12 cellular contexts compared by ENCODE assay signal in the genomic region with DNA sequence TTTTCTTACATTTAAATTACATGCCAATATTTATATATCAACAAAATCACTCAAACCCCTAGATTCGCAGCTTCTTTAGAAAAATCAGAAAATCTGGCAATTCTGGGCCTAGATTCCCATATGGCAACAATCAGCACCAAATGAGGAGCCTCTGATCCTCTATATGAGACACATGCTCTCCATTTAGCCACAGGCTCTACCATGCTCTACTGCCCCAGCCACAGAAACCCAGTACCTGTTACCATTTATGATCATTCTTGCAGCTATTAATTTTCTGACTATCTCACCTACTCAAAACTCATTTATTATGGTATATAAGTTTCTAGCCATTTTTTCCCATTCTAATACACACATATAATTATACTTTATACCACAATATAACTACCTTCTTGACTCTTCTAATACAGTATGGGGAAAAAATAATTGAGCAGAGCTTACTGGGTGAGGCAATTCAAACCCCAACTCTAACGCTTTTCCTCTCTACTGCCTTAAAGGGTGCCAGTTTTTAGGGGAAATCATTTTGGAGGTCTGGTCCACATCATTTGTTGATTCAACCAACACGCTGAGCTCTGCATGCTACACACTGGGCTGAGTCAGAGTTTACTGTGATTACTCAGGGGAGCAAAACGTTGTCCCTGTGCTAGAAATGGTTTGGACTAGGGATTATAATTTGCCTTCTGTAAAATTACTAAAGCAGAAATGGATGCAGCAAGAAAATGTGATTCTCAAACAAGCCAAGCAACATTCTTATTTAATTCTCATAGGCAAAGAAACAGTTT. TPM values are rescaled to one million over a fixed set of nuclear protein-coding genes. Genes with fewer than 3 reads are reported as not detected.
A peak's percentile ranks its signal among the peaks of the same experiment; 100 is the strongest.
DNase-seq lines count a peak whose midpoint lies in the region; ATAC-seq and TF ChIP-seq lines count a peak whose summit lies in the region.
"Had no signal": no experiment of that assay in that cellular context is flagged by ENCODE, and none has a peak within 500 bp of the region (broad histone marks: within the 10 kb centered on the region; RNA-seq: fewer than 3 reads in every experiment).

No MANE protein-coding gene starts in this region.

- peaks cover 4 to 100% (median 83%) of the 10 kb centered on the region in 9 donors for H3K4me1 ChIP-seq in heart right ventricle

- no peaks in the 10 kb centered on the region for H3K9me3 Mint-ChIP-seq in stimulated activated naive B cell treated with anti-CD40 and anti-IgM and Interleukin-4, amounts not matched to agents 10 μg/mL and 1 μg/mL and 100 μg/mL, for 72 hours
- no peaks in the 10 kb centered on the region for H3K9me3 Mint-ChIP-seq in activated CD4-positive, alpha-beta T cell treated with anti-CD3 and anti-CD28 coated beads, Interleukin-2, amount 10 ng/mL, durations not matched to agents 7 days and 5 days

- peak overlapping the region in 7 of 10 donors; percentile 51 to 86 (median 82) for H3K27ac ChIP-seq in heart right ventricle
- H3K27ac ChIP-seq: HL-60, VCaP had no signal

- H3K4me3 ChIP-seq in heart right ventricle: no peak overlapping the region

- no peaks in the 10 kb centered on the region for H3K27me3 ChIP-seq in heart right ventricle

- peak; percentile 46 for ATAC-seq in GM21390 (IDR thresholded peaks at IDR 0.05; ENCODE audit: unreplicated experiment)
- peak; percentile 68 for ATAC-seq in SK-N-SH treated with all-trans-retinoic acid at 6 μM for 48 hours
- ATAC-seq in heart right ventricle: peak in 1 of 8 donors; percentile 51
- ATAC-seq in stimulated activated naive B cell treated with anti-CD40 and anti-IgM and Interleukin-4, amounts not matched to agents 10 μg/mL and 1 μg/mL and 100 μg/mL, for 72 hours (replicated peaks): peak; percentile 31 to 61

- H3K36me3 Mint-ChIP-seq in stimulated activated naive B cell treated with anti-CD40 and anti-IgM and Interleukin-4, amounts not matched to agents 10 μg/mL and 1 μg/mL and 100 μg/mL, for 72 hours: peaks cover 0 to 4% of the 10 kb centered on the region in 2 donors
- H3K36me3 Mint-ChIP-seq in activated CD4-positive, alpha-beta T cell treated with anti-CD3 and anti-CD28 coated beads, Interleukin-2, amount 10 ng/mL, durations not matched to agents 7 days and 5 days (ENCODE audit: low read depth): no peaks in the 10 kb centered on the region

- H3K4me3 Mint-ChIP-seq in stimulated activated naive B cell treated with anti-CD40 and anti-IgM and Interleukin-4, amounts not matched to agents 10 μg/mL and 1 μg/mL and 100 μg/mL, for 72 hours: no peak overlapping the region
- no peak overlapping the region for H3K4me3 Mint-ChIP-seq in activated CD4-positive, alpha-beta T cell treated with anti-CD3 and anti-CD28 coated beads, Interleukin-2, amount 10 ng/mL, durations not matched to agents 7 days and 5 days

- CTCF ChIA-PET in activated CD4-positive, alpha-beta T cell treated with anti-CD3 and anti-CD28 coated beads, Interleukin-2, amount 10 ng/mL, durations not matched to agents 7 days and 5 days (lab: Charles Lee): interaction anchor here (1.2 kb wide), 1 partner anchor 95 kb away, joined by 3 read pairs; no protein-coding TSS in a partner anchor

- POLR2A ChIA-PET in activated CD4-positive, alpha-beta T cell treated with anti-CD3 and anti-CD28 coated beads, Interleukin-2, amount 10 ng/mL, durations not matched to agents 7 days and 5 days (lab: Charles Lee): no interaction called here

- intact Hi-C loops in heart right ventricle (cut with DNase I): no loop called here

- peaks cover 0 to 5% (median 0%) of the 10 kb centered on the region in 9 donors for H3K36me3 ChIP-seq in heart right ventricle

- no peaks in the 10 kb centered on the region for H3K9me3 ChIP-seq in heart right ventricle

- H3K4me1 Mint-ChIP-seq in stimulated activated naive B cell treated with anti-CD40 and anti-IgM and Interleukin-4, amounts not matched to agents 10 μg/mL and 1 μg/mL and 100 μg/mL, for 72 hours: peaks cover 41 to 74% of the 10 kb centered on the region in 2 donors
- H3K4me1 Mint-ChIP-seq in activated CD4-positive, alpha-beta T cell treated with anti-CD3 and anti-CD28 coated beads, Interleukin-2, amount 10 ng/mL, durations not matched to agents 7 days and 5 days: peaks cover 3% of the 10 kb centered on the region

- no peak for TF ChIP-seq CTCF in heart right ventricle (IDR thresholded peaks at IDR 0.05)

- H3K27me3 Mint-ChIP-seq in stimulated activated naive B cell treated with anti-CD40 and anti-IgM and Interleukin-4, amounts not matched to agents 10 μg/mL and 1 μg/mL and 100 μg/mL, for 72 hours: no peaks in the 10 kb centered on the region
- H3K27me3 Mint-ChIP-seq in activated CD4-positive, alpha-beta T cell treated with anti-CD3 and anti-CD28 coated beads, Interleukin-2, amount 10 ng/mL, durations not matched to agents 7 days and 5 days: peaks cover 15% of the 10 kb centered on the region

- 61 to 71% methylated on average over 4 of the region's 4 CpGs for WGBS in heart right ventricle, 2 donors

- DNase-seq in heart right ventricle (no peak), islet precursor cell (no peak), NCI-H1048 (lab: John Stamatoyannopoulos, UW) (no peak)
- no peak for DNase-seq in stimulated activated naive B cell treated with anti-CD40 and anti-IgM and Interleukin-4, amounts not matched to agents 10 μg/mL and 1 μg/mL and 100 μg/mL, for 72 hours
- no peak for DNase-seq in central memory CD4-positive, alpha-beta T cell
- DNase-seq in activated CD4-positive, alpha-beta T cell treated with anti-CD3 and anti-CD28 coated beads, Interleukin-2, amount 10 ng/mL, durations not matched to agents 7 days and 5 days: no peak
- DNase-seq: left cardiac atrium, NCI-H524 had no signal

- peak overlapping the region; percentile 14 for H3K27ac Mint-ChIP-seq in stimulated activated naive B cell treated with anti-CD40 and anti-IgM and Interleukin-4, amounts not matched to agents 10 μg/mL and 1 μg/mL and 100 μg/mL, for 72 hours
- no peak overlapping the region for H3K27ac Mint-ChIP-seq in activated CD4-positive, alpha-beta T cell treated with anti-CD3 and anti-CD28 coated beads, Interleukin-2, amount 10 ng/mL, durations not matched to agents 7 days and 5 days

TF ChIP-seq in SK-N-SH treated with all-trans-retinoic acid at 6 μM for 48 hours, 23 proteins besides CTCF, POLR2A, EP300 and RAD21 (continues in another document):
- TF ChIP-seq, protein P1, sequence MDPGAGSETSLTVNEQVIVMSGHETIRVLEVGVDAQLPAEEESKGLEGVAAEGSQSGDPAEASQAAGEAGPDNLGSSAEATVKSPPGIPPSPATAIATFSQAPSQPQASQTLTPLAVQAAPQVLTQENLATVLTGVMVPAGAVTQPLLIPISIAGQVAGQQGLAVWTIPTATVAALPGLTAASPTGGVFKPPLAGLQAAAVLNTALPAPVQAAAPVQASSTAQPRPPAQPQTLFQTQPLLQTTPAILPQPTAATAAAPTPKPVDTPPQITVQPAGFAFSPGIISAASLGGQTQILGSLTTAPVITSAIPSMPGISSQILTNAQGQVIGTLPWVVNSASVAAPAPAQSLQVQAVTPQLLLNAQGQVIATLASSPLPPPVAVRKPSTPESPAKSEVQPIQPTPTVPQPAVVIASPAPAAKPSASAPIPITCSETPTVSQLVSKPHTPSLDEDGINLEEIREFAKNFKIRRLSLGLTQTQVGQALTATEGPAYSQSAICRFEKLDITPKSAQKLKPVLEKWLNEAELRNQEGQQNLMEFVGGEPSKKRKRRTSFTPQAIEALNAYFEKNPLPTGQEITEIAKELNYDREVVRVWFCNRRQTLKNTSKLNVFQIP (CRISPR knock-in tag; IDR thresholded peaks at IDR 0.05; ENCODE audit: borderline replicate concordance, low read depth): no peak
- TF ChIP-seq ZC3H10 (CRISPR knock-in tag; IDR thresholded peaks at IDR 0.05) (no peak), ZNF8 (CRISPR knock-in tag; IDR thresholded peaks at IDR 0.05) (no peak), BACH2 (CRISPR knock-in tag; IDR thresholded peaks at IDR 0.05; ENCODE audit: borderline replicate concordance) (no peak), CSDC2 (CRISPR knock-in tag; IDR thresholded peaks at IDR 0.05) (no peak), SNAI2 (CRISPR knock-in tag; IDR thresholded peaks at IDR 0.05) (no peak), TOX (CRISPR knock-in tag; IDR thresholded peaks at IDR 0.05; ENCODE audit: borderline replicate concordance) (no peak), RARB (CRISPR knock-in tag; IDR thresholded peaks at IDR 0.05) (no peak), ZFP30 (CRISPR knock-in tag; IDR thresholded peaks at IDR 0.05) (no peak), ZFP3 (CRISPR knock-in tag; IDR thresholded peaks at IDR 0.05) (no peak), ESRRG (CRISPR knock-in tag; IDR thresholded peaks at IDR 0.05) (no peak), ZNF70 (CRISPR knock-in tag; IDR thresholded peaks at IDR 0.05) (no peak), ARNTL (CRISPR knock-in tag; IDR thresholded peaks at IDR 0.05; ENCODE audit: borderline replicate concordance, low read depth) (no peak)
- TF ChIP-seq, protein P2, sequence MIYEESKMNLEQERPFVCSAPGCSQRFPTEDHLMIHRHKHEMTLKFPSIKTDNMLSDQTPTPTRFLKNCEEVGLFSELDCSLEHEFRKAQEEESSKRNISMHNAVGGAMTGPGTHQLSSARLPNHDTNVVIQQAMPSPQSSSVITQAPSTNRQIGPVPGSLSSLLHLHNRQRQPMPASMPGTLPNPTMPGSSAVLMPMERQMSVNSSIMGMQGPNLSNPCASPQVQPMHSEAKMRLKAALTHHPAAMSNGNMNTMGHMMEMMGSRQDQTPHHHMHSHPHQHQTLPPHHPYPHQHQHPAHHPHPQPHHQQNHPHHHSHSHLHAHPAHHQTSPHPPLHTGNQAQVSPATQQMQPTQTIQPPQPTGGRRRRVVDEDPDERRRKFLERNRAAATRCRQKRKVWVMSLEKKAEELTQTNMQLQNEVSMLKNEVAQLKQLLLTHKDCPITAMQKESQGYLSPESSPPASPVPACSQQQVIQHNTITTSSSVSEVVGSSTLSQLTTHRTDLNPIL (CRISPR knock-in tag; IDR thresholded peaks at IDR 0.05; ENCODE audit: low read depth): no peak
- TF ChIP-seq, protein P3, sequence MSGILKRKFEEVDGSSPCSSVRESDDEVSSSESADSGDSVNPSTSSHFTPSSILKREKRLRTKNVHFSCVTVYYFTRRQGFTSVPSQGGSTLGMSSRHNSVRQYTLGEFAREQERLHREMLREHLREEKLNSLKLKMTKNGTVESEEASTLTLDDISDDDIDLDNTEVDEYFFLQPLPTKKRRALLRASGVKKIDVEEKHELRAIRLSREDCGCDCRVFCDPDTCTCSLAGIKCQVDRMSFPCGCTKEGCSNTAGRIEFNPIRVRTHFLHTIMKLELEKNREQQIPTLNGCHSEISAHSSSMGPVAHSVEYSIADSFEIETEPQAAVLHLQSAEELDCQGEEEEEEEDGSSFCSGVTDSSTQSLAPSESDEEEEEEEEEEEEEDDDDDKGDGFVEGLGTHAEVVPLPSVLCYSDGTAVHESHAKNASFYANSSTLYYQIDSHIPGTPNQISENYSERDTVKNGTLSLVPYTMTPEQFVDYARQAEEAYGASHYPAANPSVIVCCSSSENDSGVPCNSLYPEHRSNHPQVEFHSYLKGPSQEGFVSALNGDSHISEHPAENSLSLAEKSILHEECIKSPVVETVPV (CRISPR knock-in tag; IDR thresholded peaks at IDR 0.05): no peak

RNA-seq across cellular contexts. Expression of a gene that starts 11.6 kb away (rescaled TPM):
- total RNA-seq in heart right ventricle: 100 to 1,000 TPM; 201 to 467 (median 347) TPM
- polyA plus RNA-seq in heart right ventricle: 100 to 1,000 TPM; 152 to 247 TPM
- total RNA-seq in activated CD4-positive, alpha-beta T cell treated with anti-CD3 and anti-CD28 coated beads, Interleukin-2, amount 10 ng/mL, durations not matched to agents 7 days and 5 days: 10 to 100 TPM; 17.4 to 19.6 TPM

Comparison
In these comparisons a context has a peak if more than half of its experiments do, and no peak if none do; other contexts are left out.
1. RNA of a gene that starts 11.6 kb away (total RNA-seq): 201 to 467 TPM in heart right ventricle; 17.4 to 19.6 TPM in activated CD4-positive, alpha-beta T cell treated with anti-CD3 and anti-CD28 coated beads, Interleukin-2, amount 10 ng/mL, durations not matched to agents 7 days and 5 days; every median in the first group is over 4 times any median in the second.